In genomic region chr2:10548626-10549025, GRCh38 we compare ENCODE assay signal across 16 cellular contexts.
A peak's percentile ranks its signal among the peaks of the same experiment; 100 is the strongest.
DNase-seq lines count a peak whose midpoint lies in the region; ATAC-seq and TF ChIP-seq lines count a peak whose summit lies in the region.
"Had no signal": no experiment of that assay in that cellular context is flagged by ENCODE, and none has a peak within 500 bp of the region (broad histone marks: within the 10 kb centered on the region; RNA-seq: fewer than 3 reads in every experiment).

No MANE protein-coding gene starts in this region.

- H3K27me3 ChIP-seq in WERI-Rb-1 (ENCODE audit: insufficient read depth, low read depth, severe bottlenecking) (no peaks in the 10 kb centered on the region), trophoblast cell (ENCODE audit: insufficient read depth, low read length) (no peaks in the 10 kb centered on the region)

- no peak for ATAC-seq in HG03565 (IDR thresholded peaks at IDR 0.05; ENCODE audit: unreplicated experiment)
- ATAC-seq: left lung, natural killer cell had no signal

- H4K12ac ChIP-seq in trophoblast cell (ENCODE audit: low read depth, low read length), result peak overlapping the region; percentile 6

- no CpG with 5 or more reads among the region's 18 CpGs for WGBS in trophoblast cell (ENCODE audit: extremely low coverage, insufficient coverage, insufficient read length)

- no peak overlapping the region for H4K91ac ChIP-seq in trophoblast cell (ENCODE audit: low read depth, low read length)

- no peak overlapping the region for H3K14ac ChIP-seq in trophoblast cell (ENCODE audit: low read length)

- DNase-seq in GM04504 (ENCODE audit: low read depth) (peak; percentile 29), WERI-Rb-1 (peak; percentile 85), foreskin fibroblast (peak; percentile 17 to 91), trophoblast cell (peak; percentile 89 to 95), DMS79 treated with DMSO at 0.1 percent for 48 hours (lab: John Stamatoyannopoulos, UW) (no peak), NCI-H1694 (lab: John Stamatoyannopoulos, UW) (no peak)
- DNase-seq: activated CD4-positive, alpha-beta T cell treated with anti-CD3 and anti-CD28 coated beads, Interleukin-2, amount 50 U/mL, for 4 hours; aorta; gastrocnemius medialis; GF-D8; natural killer cell; NCI-H187 treated with DMSO at 0.1 percent for 48 hours; NCI-H82; stimulated activated CD4-positive, alpha-beta T cell treated with anti-CD3 and anti-CD28 coated beads, Interleukin-4, amount 100 ng/mL, for 1 hour had no signal

- H2BK12ac ChIP-seq in trophoblast cell (ENCODE audit: low read length), result no peak overlapping the region

- peaks cover 3 to 21% of the 10 kb centered on the region in 2 experiments for H3K4me1 ChIP-seq in trophoblast cell (ENCODE audit: control insufficient read depth in 1 of 2, insufficient read depth in 2 of 2, low read length in 2 of 2)
- H3K4me1 ChIP-seq: gastrocnemius medialis had no signal

- H2BK120ac ChIP-seq in trophoblast cell (ENCODE audit: insufficient read depth, low read length, poor library complexity), result no peak overlapping the region

- no peak overlapping the region for H4K8ac ChIP-seq in trophoblast cell (ENCODE audit: low read depth, low read length)

- no peak overlapping the region for H3K9ac ChIP-seq in trophoblast cell (ENCODE audit: low read length)

- H3K79me2 ChIP-seq in trophoblast cell (ENCODE audit: control insufficient read depth, insufficient read depth, low read length, poor library complexity), result no peaks in the 10 kb centered on the region

- TF ChIP-seq CTCF in WERI-Rb-1 (IDR thresholded peaks at IDR 0.05; ENCODE audit: low read depth, low read length) (no peak), foreskin fibroblast (IDR thresholded peaks at IDR 0.05; ENCODE audit: low read depth, low read length) (no peak)

- no peak overlapping the region for H3K23ac ChIP-seq in trophoblast cell (ENCODE audit: low read length)

- H3K79me1 ChIP-seq in trophoblast cell (ENCODE audit: low read length), result no peaks in the 10 kb centered on the region

- H3K9me3 ChIP-seq in WERI-Rb-1 (ENCODE audit: severe bottlenecking), result no peaks in the 10 kb centered on the region
- peaks cover 2% of the 10 kb centered on the region for H3K9me3 ChIP-seq in trophoblast cell (ENCODE audit: insufficient read depth, low read depth, low read length)
- H3K9me3 ChIP-seq: gastrocnemius medialis, left lung had no signal

- no peak overlapping the region for H2BK5ac ChIP-seq in trophoblast cell (ENCODE audit: low read depth, low read length, poor library complexity)

- H3K4me2 ChIP-seq in trophoblast cell (ENCODE audit: low read length), result no peak overlapping the region

- no peak overlapping the region for H2AFZ ChIP-seq in trophoblast cell (ENCODE audit: insufficient read depth, low read length, poor library complexity)

- no peak overlapping the region for H3K4ac ChIP-seq in trophoblast cell (ENCODE audit: low read depth, low read length)

- H3K36me3 ChIP-seq in WERI-Rb-1 (no peaks in the 10 kb centered on the region), trophoblast cell (ENCODE audit: control insufficient read depth in 1 of 2, insufficient read depth in 2 of 2, low read length in 2 of 2) (no peaks in the 10 kb centered on the region)
- H3K36me3 ChIP-seq: gastrocnemius medialis, left lung had no signal

- no peak overlapping the region for H3K18ac ChIP-seq in trophoblast cell (ENCODE audit: low read length)

- no peak overlapping the region for H2AK5ac ChIP-seq in trophoblast cell (ENCODE audit: low read length)

- H3K27ac ChIP-seq in WERI-Rb-1 (no peak overlapping the region), trophoblast cell (ENCODE audit: low read depth, low read length) (no peak overlapping the region)
- H3K27ac ChIP-seq: gastrocnemius medialis, left lung had no signal

- H3K4me3 ChIP-seq in WERI-Rb-1 (ENCODE audit: low read depth, low read length), result no peak overlapping the region
- H3K4me3 ChIP-seq in foreskin fibroblast (ENCODE audit: low read depth in 1 of 2, low read length in 2 of 2), result peak overlapping the region; percentile 7 to 11
- no peak overlapping the region for H3K4me3 ChIP-seq in trophoblast cell (ENCODE audit: low read depth, low read length)
- H3K4me3 ChIP-seq: gastrocnemius medialis, left lung had no signal

Comparison
In these comparisons a context has a peak if more than half of its experiments do, and no peak if none do; other contexts are left out.
1. DNase-seq: peak in GM04504 (single experiment), WERI-Rb-1 (single experiment), foreskin fibroblast (2 of 2) and trophoblast cell (2 of 2); none in DMS79 treated with DMSO at 0.1 percent for 48 hours (single experiment) and NCI-H1694 (single experiment).
2. H3K4me3 ChIP-seq: peak in foreskin fibroblast (2 of 2); none in WERI-Rb-1 (single experiment) and trophoblast cell (single experiment).